ENCODE assay signal across 22 cellular contexts in genomic region chr10:124022066-124022465, GRCh38.
"Had no signal": no experiment of that assay in that cellular context is flagged by ENCODE, and none has a peak within 500 bp of the region (broad histone marks: within the 10 kb centered on the region; RNA-seq: fewer than 3 reads in every experiment).

No MANE protein-coding gene starts in this region.

- DNase-seq: activated CD4-positive, alpha-beta T cell treated with anti-CD3 and anti-CD28 coated beads for 1 hour; activated CD8-positive, alpha-beta memory T cell treated with anti-CD3 and anti-CD28 coated beads for 24 hours; activated CD8-positive, alpha-beta memory T cell treated with anti-CD3 and anti-CD28 coated beads, Interleukin-2, amount 50 U/mL, for 48 hours; activated effector memory CD4-positive, alpha-beta T cell treated with Interleukin-2 at 50 U/mL for 16 hours; activated naive CD4-positive, alpha-beta T cell treated with anti-CD3 and anti-CD28 coated beads, Interleukin-2, amount 10 ng/mL, durations not matched to agents 7 days and 5 days; activated naive CD8-positive, alpha-beta T cell treated with anti-CD3 and anti-CD28 coated beads, Interleukin-2, amount 50 U/mL, for 24 hours; activated T-cell treated with anti-CD3 and anti-CD28 coated beads, Interleukin-2, amount 50 U/mL, for 48 hours; anterior cingulate cortex; erythroblast; gastrocnemius medialis; head of caudate nucleus; mesendoderm; naive thymus-derived CD4-positive, alpha-beta T cell; ovary; right cardiac atrium; T-helper 2 cell; transverse colon had no signal

- H3K9me3 ChIP-seq: gastrocnemius medialis, ovary, psoas muscle, transverse colon had no signal

- H3K9me3 Mint-ChIP-seq: activated naive CD4-positive, alpha-beta T cell treated with anti-CD3 and anti-CD28 coated beads, Interleukin-2, amount 10 ng/mL, durations not matched to agents 7 days and 5 days; activated naive CD8-positive, alpha-beta T cell treated with anti-CD3 and anti-CD28 coated beads, Interleukin-2, amount 50 U/mL, for 24 hours; naive thymus-derived CD4-positive, alpha-beta T cell; stimulated activated naive CD8-positive, alpha-beta T cell treated with anti-CD3 and anti-CD28 coated beads, Interleukin-15, Interleukin-2, amounts not matched to agents 100 ng/mL and 50 ng/mL, for 24 hours had no signal

- H3K27ac ChIP-seq: cardiac muscle cell, gastrocnemius medialis, neural progenitor cell, ovary, psoas muscle, transverse colon, VCaP had no signal

- H3K4me1 ChIP-seq: psoas muscle had no signal

- H3K27ac Mint-ChIP-seq: activated naive CD4-positive, alpha-beta T cell treated with anti-CD3 and anti-CD28 coated beads, Interleukin-2, amount 10 ng/mL, durations not matched to agents 7 days and 5 days; activated naive CD8-positive, alpha-beta T cell treated with anti-CD3 and anti-CD28 coated beads, Interleukin-2, amount 50 U/mL, for 24 hours; naive thymus-derived CD4-positive, alpha-beta T cell; neural progenitor cell; stimulated activated naive CD8-positive, alpha-beta T cell treated with anti-CD3 and anti-CD28 coated beads, Interleukin-15, Interleukin-2, amounts not matched to agents 100 ng/mL and 50 ng/mL, for 24 hours had no signal

- H3K27me3 ChIP-seq: gastrocnemius medialis, ovary, transverse colon had no signal

- H3K36me3 ChIP-seq: cardiac muscle cell, gastrocnemius medialis, neural progenitor cell, ovary, transverse colon had no signal

- H2AFZ ChIP-seq: neural progenitor cell had no signal

- H3K36me3 Mint-ChIP-seq: activated naive CD4-positive, alpha-beta T cell treated with anti-CD3 and anti-CD28 coated beads, Interleukin-2, amount 10 ng/mL, durations not matched to agents 7 days and 5 days; naive thymus-derived CD4-positive, alpha-beta T cell had no signal

- H3K9ac ChIP-seq: neural progenitor cell had no signal

- H3K4me3 ChIP-seq: cardiac muscle cell, gastrocnemius medialis, neural progenitor cell, ovary, psoas muscle, transverse colon had no signal

- H3K4me3 Mint-ChIP-seq: activated naive CD4-positive, alpha-beta T cell treated with anti-CD3 and anti-CD28 coated beads, Interleukin-2, amount 10 ng/mL, durations not matched to agents 7 days and 5 days; activated naive CD8-positive, alpha-beta T cell treated with anti-CD3 and anti-CD28 coated beads, Interleukin-2, amount 50 U/mL, for 24 hours; naive thymus-derived CD4-positive, alpha-beta T cell; neural progenitor cell; stimulated activated naive CD8-positive, alpha-beta T cell treated with anti-CD3 and anti-CD28 coated beads, Interleukin-15, Interleukin-2, amounts not matched to agents 100 ng/mL and 50 ng/mL, for 24 hours had no signal

- H3K27me3 Mint-ChIP-seq: activated naive CD8-positive, alpha-beta T cell treated with anti-CD3 and anti-CD28 coated beads, Interleukin-2, amount 50 U/mL, for 24 hours had no signal
